Comparison of ENCODE assay signal across 7 cellular contexts in genomic region chr13:41311607-41312500, GRCh38. TPM values are rescaled to one million over a fixed set of nuclear protein-coding genes. Genes with fewer than 3 reads are reported as not detected.
DNase-seq lines count a peak whose midpoint lies in the region; ATAC-seq and TF ChIP-seq lines count a peak whose summit lies in the region.

No MANE protein-coding gene starts in this region.

- H3K4me1 Mint-ChIP-seq in endodermal cell: peaks cover 20% of the 10 kb centered on the region

- H3K4me1 ChIP-seq in endodermal cell (ENCODE audit: control insufficient read depth, insufficient read depth, low read length) (peaks cover 2% of the 10 kb centered on the region), mesodermal cell (ENCODE audit: control insufficient read depth, insufficient read depth, low read length, poor library complexity, severe bottlenecking) (peaks cover 9% of the 10 kb centered on the region)

- no peaks in the 10 kb centered on the region for H3K27me3 ChIP-seq in endodermal cell (ENCODE audit: control insufficient read depth, insufficient read depth, low read length, poor library complexity, severe bottlenecking)

- H3K27ac Mint-ChIP-seq in endodermal cell: peak overlapping the region; percentile 90

- peak overlapping the region; percentile 87 for H3K4me3 Mint-ChIP-seq in endodermal cell

- peak overlapping the region; percentile 83 for H3K9ac ChIP-seq in endodermal cell (ENCODE audit: extremely low read depth, low read length, poor library complexity, severe bottlenecking)

- peak overlapping the region; percentile 99 for H3K4me3 ChIP-seq in endodermal cell (ENCODE audit: low read length)
- H3K4me3 ChIP-seq in mesodermal cell (ENCODE audit: extremely low read depth, insufficient read depth, low read length, poor library complexity, severe bottlenecking): peak overlapping the region; percentile 96

- TF ChIP-seq CTCF in endodermal cell (conservative IDR thresholded peaks at IDR 0.05): peak; percentile 4

- no peaks in the 10 kb centered on the region for H3K27me3 Mint-ChIP-seq in endodermal cell (ENCODE audit: insufficient read depth)

- no peaks in the 10 kb centered on the region for H3K9me3 Mint-ChIP-seq in endodermal cell

- H3K36me3 ChIP-seq in endodermal cell (ENCODE audit: control insufficient read depth, insufficient read depth, low read length) (no peaks in the 10 kb centered on the region), mesodermal cell (ENCODE audit: control insufficient read depth, insufficient read depth, low read length) (peaks cover 3% of the 10 kb centered on the region)

- peak; percentile 15 for DNase-seq in NCI-H460 (ENCODE audit: extremely low read depth, low read depth)
- peak; percentile 14 to 25 for DNase-seq in activated CD8-positive, alpha-beta memory T cell treated with anti-CD3 and anti-CD28 coated beads for 4 hours (ENCODE audit: low read depth in 2 of 2)
- DNase-seq in endodermal cell: peak; percentile 69
- DNase-seq in stimulated activated CD8-positive, alpha-beta memory T cell treated with anti-CD3 and anti-CD28 coated beads, Interleukin-4, amount 100 ng/mL, for 24 hours (ENCODE audit: low read depth): peak; percentile 27

- H3K9me3 ChIP-seq in endodermal cell (ENCODE audit: control insufficient read depth, low read length): no peaks in the 10 kb centered on the region
- no peaks in the 10 kb centered on the region for H3K9me3 ChIP-seq in mesodermal cell (ENCODE audit: control insufficient read depth, low read length)

- H3K27ac ChIP-seq in endodermal cell (ENCODE audit: low read depth, low read length): peak overlapping the region; percentile 94
- H3K27ac ChIP-seq in mesodermal cell (ENCODE audit: low read depth, low read length, severe bottlenecking): peak overlapping the region; percentile 86

- WGBS in endodermal cell (ENCODE audit: insufficient coverage in 1 of 2, insufficient read length in 1 of 2), 2 experiments: 0% methylated on average over 22 to 63 of the region's 63 CpGs
- 0% methylated on average over 54 to 60 of the region's 63 CpGs for WGBS in mesodermal cell (ENCODE audit: insufficient coverage in 2 of 2), 2 experiments

- no peak for TF ChIP-seq POLR2A in GM18505 (IDR thresholded peaks at IDR 0.05; ENCODE audit: borderline replicate concordance, extremely low read depth, insufficient read depth, insufficient read length)

- peak; percentile 45 for ATAC-seq in GM18505 (IDR thresholded peaks at IDR 0.05; ENCODE audit: unreplicated experiment)
- ATAC-seq in HG02798 (IDR thresholded peaks at IDR 0.05; ENCODE audit: poor library complexity, unreplicated experiment): peak; percentile 54

- no peaks in the 10 kb centered on the region for H3K36me3 Mint-ChIP-seq in endodermal cell (ENCODE audit: low read depth)

RNA-seq across cellular contexts. Expression of gene NAA16, which starts 0.8 kb away (rescaled TPM):
- total RNA-seq in NCI-H460 (2014; rRNA removed; shearing (Covaris generic)): 7.2 and 7.5 TPM in 2 replicates
- 33.5 and 35.1 TPM in 2 replicates for polyA plus RNA-seq in NCI-H460 (2014; cell fraction: nucleus; rRNA removed)
- total RNA-seq in endodermal cell: 10 to 100 TPM; 29.3 to 30.9 TPM
- 31.6 TPM for polyA plus RNA-seq in endodermal cell (2013, experiment 1 of 2)
- polyA plus RNA-seq in endodermal cell (2013, experiment 2 of 2): 30.3 TPM
- 15.9 TPM for polyA plus RNA-seq in mesodermal cell (2013, experiment 1 of 2)
- polyA plus RNA-seq in mesodermal cell (2013, experiment 2 of 2): 21.4 TPM

RNA-seq across cellular contexts. Expression of gene MTRF1, which starts 48.5 kb away (rescaled TPM):
- 11.5 and 18.2 TPM in 2 replicates for total RNA-seq in NCI-H460 (2014; rRNA removed; shearing (Covaris generic))
- 10.0 and 12.6 TPM in 2 replicates for polyA plus RNA-seq in NCI-H460 (2014; cell fraction: nucleus; rRNA removed)
- total RNA-seq in endodermal cell: 10 to 100 TPM; 15.0 to 15.4 TPM
- polyA plus RNA-seq in endodermal cell (2013, experiment 1 of 2): 16.0 TPM
- polyA plus RNA-seq in endodermal cell (2013, experiment 2 of 2): 15.9 TPM
- polyA plus RNA-seq in mesodermal cell (2013, experiment 1 of 2): 14.5 TPM
- 11.9 TPM for polyA plus RNA-seq in mesodermal cell (2013, experiment 2 of 2)

Comparison
In these comparisons a context has a peak if more than half of its experiments do, and no peak if none do; other contexts are left out.
1. Peak in every context shown above with its lines: DNase-seq, ATAC-seq, H3K4me3 ChIP-seq and H3K27ac ChIP-seq.
2. DNase-seq: peak in every context shown above with its lines; median percentile 69 in endodermal cell; 27 in stimulated activated CD8-positive, alpha-beta memory T cell treated with anti-CD3 and anti-CD28 coated beads, Interleukin-4, amount 100 ng/mL, for 24 hours; 20 in activated CD8-positive, alpha-beta memory T cell treated with anti-CD3 and anti-CD28 coated beads for 4 hours; 15 in NCI-H460.